Comparison of ENCODE assay signal across 8 cellular contexts in the genomic region with DNA sequence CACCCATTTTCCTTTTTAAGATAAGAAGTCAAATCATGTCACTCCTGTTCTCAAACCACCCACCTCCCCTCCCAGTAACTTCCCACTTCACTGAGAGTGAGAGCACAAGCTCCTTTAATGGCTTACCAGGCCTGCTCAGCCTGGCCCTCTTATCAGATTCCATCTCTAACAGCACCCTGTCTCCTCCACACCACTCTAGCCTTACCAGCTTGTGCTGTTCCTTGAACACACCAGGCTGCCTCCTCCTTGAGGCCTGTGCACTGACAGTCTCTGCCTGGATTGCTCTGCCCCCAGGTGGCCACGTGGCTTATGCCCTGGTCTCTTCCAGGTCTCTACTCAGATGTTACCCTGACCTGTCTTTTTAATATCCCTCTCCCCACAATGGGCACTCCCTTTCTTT. TPM values are rescaled to one million over a fixed set of nuclear protein-coding genes. Genes with fewer than 3 reads are reported as not detected.
A peak's percentile ranks its signal among the peaks of the same experiment; 100 is the strongest.
DNase-seq lines count a peak whose midpoint lies in the region; ATAC-seq and TF ChIP-seq lines count a peak whose summit lies in the region.

No MANE protein-coding gene starts in this region.

- no peaks in the 10 kb centered on the region for H3K27me3 ChIP-seq in Caco-2 (replicated peaks; ENCODE audit: control insufficient read depth, insufficient read depth, low read length)
- peaks cover 4% of the 10 kb centered on the region; the same call in 1 of the 2 replicates for H3K27me3 ChIP-seq in GM23338 (ENCODE audit: insufficient read depth)
- H3K27me3 ChIP-seq in lower lobe of right lung (ENCODE audit: low read depth), result no peaks in the 10 kb centered on the region

- H3K4me1 Mint-ChIP-seq in Caco-2 (ENCODE audit: low read depth, unreplicated experiment), result peaks cover 27% of the 10 kb centered on the region
- H3K4me1 Mint-ChIP-seq in GM23338, result peaks cover 10% of the 10 kb centered on the region

- POLR2A ChIA-PET in Caco-2 (lab: Charles Lee), result no interaction called here

- H3F3A ChIP-seq in GM23338 (replicated peaks; ENCODE audit: low read depth), result no peaks in the 10 kb centered on the region

- H3K4me2 ChIP-seq in GM23338, result no peak overlapping the region

- H3K36me3 Mint-ChIP-seq in Caco-2 (ENCODE audit: insufficient read depth, unreplicated experiment), result no peaks in the 10 kb centered on the region
- no peaks in the 10 kb centered on the region for H3K36me3 Mint-ChIP-seq in GM23338 (ENCODE audit: low read depth)

- peaks cover 26% of the 10 kb centered on the region for H4K20me1 ChIP-seq in GM23338 (replicated peaks; ENCODE audit: insufficient read depth)

- no peaks in the 10 kb centered on the region for H3K27me3 Mint-ChIP-seq in Caco-2 (ENCODE audit: insufficient read depth, unreplicated experiment)
- H3K27me3 Mint-ChIP-seq in GM23338 (ENCODE audit: insufficient read depth, low read depth, poor library complexity), result peaks cover 2% of the 10 kb centered on the region

- peaks cover 14% of the 10 kb centered on the region; the same call in 1 of the 2 replicates for H3K79me2 ChIP-seq in GM23338 (replicated peaks; ENCODE audit: insufficient read depth)

- H3K9me3 Mint-ChIP-seq in Caco-2 (ENCODE audit: unreplicated experiment) (no peaks in the 10 kb centered on the region), GM23338 (no peaks in the 10 kb centered on the region)

- H3K27ac ChIP-seq in GM23338 (ENCODE audit: low read depth) (no peak overlapping the region), lower lobe of right lung (no peak overlapping the region)

- H3K4me1 ChIP-seq in Caco-2 (peaks cover 21% of the 10 kb centered on the region), GM23338 (ENCODE audit: insufficient read depth) (no peaks in the 10 kb centered on the region; the same call in 1 of the 2 replicates), lower lobe of right lung (peaks cover 20% of the 10 kb centered on the region)

- no TSS peak for BruUV-seq in Caco-2 (replicated peaks; lab: Mats Ljungman, UMichigan)

- CTCF ChIA-PET in Caco-2 (lab: Charles Lee), result interaction anchor here (0.6 to 3.4 kb wide), 7 partner anchors 13 to 168 kb away, joined by 3 to 31 read pairs (median 3); no protein-coding TSS in a partner anchor

- no peaks in the 10 kb centered on the region for H3K9me3 ChIP-seq in Caco-2
- no peaks in the 10 kb centered on the region for H3K9me3 ChIP-seq in lower lobe of right lung

- in situ Hi-C loops in astrocyte of the cerebellum (cut with HindIII; ENCODE audit: low sequenced_read_pairs), result no loop called here

- H3K4me3 Mint-ChIP-seq in Caco-2 (ENCODE audit: unreplicated experiment) (no peak overlapping the region), GM23338 (no peak overlapping the region)

- intact Hi-C loops in Caco-2 (cut with micrococcal nuclease; ENCODE audit: unreplicated experiment), result loop anchor here (1.0 kb wide), 1 partner anchor 43 kb away; no protein-coding TSS in a partner anchor
- intact Hi-C loops in lower lobe of right lung (cut with DNase I), result no loop called here

- peak overlapping the region; percentile 12 for H3K27ac Mint-ChIP-seq in Caco-2 (ENCODE audit: unreplicated experiment)
- no peak overlapping the region for H3K27ac Mint-ChIP-seq in GM23338

- DNase-seq in Caco-2 (peak; percentile 79 to 82), GM23338 (ENCODE audit: low spot score) (peak; percentile 75), NCI-H82 treated with DMSO at 0.1 percent for 48 hours (lab: John Stamatoyannopoulos, UW; ENCODE audit: unreplicated experiment) (peak; percentile 31), astrocyte of the cerebellum (ENCODE audit: low read depth) (no peak), lower lobe of right lung (peak; percentile 55), SKM-1 (lab: John Stamatoyannopoulos, UW; ENCODE audit: unreplicated experiment) (no peak), GOT3 (lab: John Stamatoyannopoulos, UW) (no peak), NCI-H1417 treated with DMSO at 0.1 percent for 48 hours (lab: John Stamatoyannopoulos, UW) (no peak)

- no peaks in the 10 kb centered on the region for H3K9me2 ChIP-seq in GM23338 (ENCODE audit: insufficient read depth)

- ATAC-seq in GM23338 (peak; percentile 99), lower lobe of right lung (peak; percentile 86 to 89)

- H3K4me3 ChIP-seq in Caco-2 (ENCODE audit: low read depth, low read length) (no peak overlapping the region), GM23338 (no peak overlapping the region), astrocyte of the cerebellum (ENCODE audit: low read depth, low read length) (no peak overlapping the region), lower lobe of right lung (no peak overlapping the region)

- TF ChIP-seq CTCF in Caco-2 (IDR thresholded peaks at IDR 0.05; ENCODE audit: insufficient read depth in 1 of 2, low read depth in 1 of 2, low read length in 1 of 2, severe bottlenecking in 1 of 2, unreplicated experiment in 1 of 2) (peak; percentile 67 to 77), GM23338 (conservative IDR thresholded peaks at IDR 0.05; ENCODE audit: low read depth in 2 of 2) (peak; percentile 59 to 84), astrocyte of the cerebellum (IDR thresholded peaks at IDR 0.05; ENCODE audit: low read depth, low read length, missing control alignments) (peak; percentile 19), lower lobe of right lung (IDR thresholded peaks at IDR 0.05) (peak; percentile 31)

- H3K36me3 ChIP-seq in Caco-2 (ENCODE audit: control insufficient read depth, insufficient read depth, low read length) (no peaks in the 10 kb centered on the region), GM23338 (ENCODE audit: insufficient read depth) (no peaks in the 10 kb centered on the region), lower lobe of right lung (no peaks in the 10 kb centered on the region)

- no peak overlapping the region for H2AFZ ChIP-seq in GM23338

TF ChIP-seq in GM23338, 12 proteins besides CTCF, POLR2A, EP300 and RAD21:
- TF ChIP-seq CREB1 (CRISPR knock-in tag; IDR thresholded peaks at IDR 0.05; ENCODE audit: low read depth), result no peak

RNA-seq across cellular contexts. Expression of a gene that starts 40.1 kb away (rescaled TPM):
- 14.2 and 16.4 TPM in 2 replicates for total RNA-seq in Caco-2 (2022)
- 43.9 and 50.5 TPM in 2 replicates for total RNA-seq in GM23338 (2014; rRNA removed; shearing (Covaris generic))
- polyA plus RNA-seq in GM23338 (2016; fragmentation: Nextera tagmentation; extraction: Ambion mirVana), result 28.2 and 36.7 TPM in 2 replicates
- total RNA-seq in lower lobe of right lung, result 226 TPM

Comparison
In these comparisons a context has a peak if more than half of its experiments do, and no peak if none do; other contexts are left out.
1. DNase-seq: peak in Caco-2 (2 of 2), GM23338 (single experiment), NCI-H82 treated with DMSO at 0.1 percent for 48 hours (single experiment) and lower lobe of right lung (single experiment); none in astrocyte of the cerebellum (single experiment), SKM-1 (single experiment), GOT3 (single experiment) and NCI-H1417 treated with DMSO at 0.1 percent for 48 hours (single experiment).
2. CTCF ChIP-seq: peak in every context shown above with its lines; median percentile 72 in Caco-2; 72 in GM23338; 31 in lower lobe of right lung; 19 in astrocyte of the cerebellum.